In genomic region chr7:128274246-128274889, GRCh38 we compare ENCODE assay signal across 16 cellular contexts. TPM values are rescaled to one million over a fixed set of nuclear protein-coding genes. Genes with fewer than 3 reads are reported as not detected.
DNase-seq lines count a peak whose midpoint lies in the region; ATAC-seq, FAIRE-seq and TF ChIP-seq lines count a peak whose summit lies in the region.
"Had no signal": no experiment of that assay in that cellular context is flagged by ENCODE, and none has a peak within 500 bp of the region (broad histone marks: within the 10 kb centered on the region; RNA-seq: fewer than 3 reads in every experiment).

No MANE protein-coding gene starts in this region.

- H3K27me3 ChIP-seq in HepG2 (ENCODE audit: control insufficient read depth in 1 of 2, insufficient read depth in 2 of 2, low read length in 2 of 2): no peaks in the 10 kb centered on the region
- H3K27me3 ChIP-seq: BLaER1 had no signal

- peak overlapping the region; percentile 28 for H3K27ac ChIP-seq in HepG2 (ENCODE audit: extremely low read length, insufficient read depth, low read length)
- H3K27ac ChIP-seq: 22Rv1, BLaER1 had no signal

- H3K4me2 ChIP-seq in HepG2 (ENCODE audit: low read depth, low read length): peak overlapping the region; percentile 59
- H3K4me2 ChIP-seq: BLaER1 had no signal

- H3K79me2 ChIP-seq in HepG2 (ENCODE audit: insufficient read depth, low read length): no peaks in the 10 kb centered on the region

- H3K9me3 ChIP-seq in HepG2 (ENCODE audit: low read length): no peaks in the 10 kb centered on the region
- H3K9me3 ChIP-seq: Caco-2 had no signal

- no peak for TF ChIP-seq POLR2A in HepG2 (IDR thresholded peaks at IDR 0.05; ENCODE audit: insufficient read depth in 1 of 2, low read depth in 2 of 2, low read length in 2 of 2)

- TF ChIP-seq EP300 in HepG2 (IDR thresholded peaks at IDR 0.05; ENCODE audit: low read depth in 2 of 2, low read length in 2 of 2) (no peak), HepG2 (CRISPR knock-in tag; IDR thresholded peaks at IDR 0.05; ENCODE audit: borderline replicate concordance) (no peak)

- no peak for TF ChIP-seq RAD21 in HepG2 (CRISPR knock-in tag; IDR thresholded peaks at IDR 0.05)

- no peak overlapping the region for H2AFZ ChIP-seq in HepG2 (ENCODE audit: low read length)

- H3K4me1 ChIP-seq in HepG2 (ENCODE audit: insufficient read depth, low read length): peaks cover 25% of the 10 kb centered on the region
- H3K4me1 ChIP-seq: BLaER1, Caco-2 had no signal

- POLR2A ChIA-PET in HepG2 (lab: Yijun Ruan, JAX): interaction anchor here (1.0 kb wide), 1 partner anchor 69 kb away, joined by 4 read pairs; the partner anchor contains the start of gene RBM28

- TF ChIP-seq CTCF in HepG2 (CRISPR knock-in tag; IDR thresholded peaks at IDR 0.05): no peak

- peak; percentile 80 for ATAC-seq in HepG2

- WGBS in HepG2 (ENCODE audit: low lambda C conversion rate): 17% methylated on average over 4 of the region's 4 CpGs

- peak overlapping the region; percentile 12; the same call in 1 of the 2 replicates for H3K9ac ChIP-seq in HepG2 (ENCODE audit: insufficient read depth, low read depth, low read length)
- H3K9ac ChIP-seq: BLaER1 had no signal

- H4K20me1 ChIP-seq in HepG2 (ENCODE audit: insufficient read depth, low read length): no peaks in the 10 kb centered on the region
- H4K20me1 ChIP-seq: BLaER1 had no signal

- no peak overlapping the region; a peak in 1 of 6 replicates for H3K4me3 ChIP-seq in HepG2 (replicated peaks in 1 of 3; ENCODE audit: insufficient read depth in 1 of 3, low read depth in 2 of 3, low read length in 3 of 3)
- H3K4me3 ChIP-seq: BLaER1 had no signal

- intact Hi-C loops in HepG2 (cut with micrococcal nuclease; ENCODE audit: unreplicated experiment) (no loop called here), posterior vena cava (cut with DNase I) (no loop called here)

- CTCF ChIA-PET in HepG2 (lab: Yijun Ruan, JAX; ENCODE audit: low intra/inter-chr PET ratio, low total read pairs): no interaction called here

- H3K36me3 ChIP-seq in HepG2 (replicated peaks in 1 of 2; ENCODE audit: control insufficient read depth in 1 of 2, insufficient read depth in 2 of 2, low read length in 2 of 2): no peaks in the 10 kb centered on the region
- H3K36me3 ChIP-seq: BLaER1 had no signal

- DNase-seq in activated CD8-positive, alpha-beta memory T cell treated with anti-CD3 and anti-CD28 coated beads for 24 hours: peak; percentile 5
- DNase-seq in activated CD8-positive, alpha-beta memory T cell treated with anti-CD3 and anti-CD28 coated beads, Interleukin-2, amount 50 U/mL, for 4 hours: no peak
- DNase-seq in HepG2 (ENCODE audit: low spot score): no peak
- peak; percentile 42 for DNase-seq in posterior vena cava (ENCODE audit: low spot score)
- DNase-seq in RCC 7860 (ENCODE audit: low spot score): no peak
- DNase-seq in SKM-1 treated with dmso at 0.1 percent for 144 hours (lab: John Stamatoyannopoulos, UW; ENCODE audit: unreplicated experiment): no peak
- DNase-seq in pons (ENCODE audit: low spot score): no peak
- DNase-seq: Caco-2; CD8-positive, alpha-beta memory T cell; DMS53; GF-D8; IMR-90 had no signal

- BruUV-seq in HepG2 (replicated peaks; lab: Mats Ljungman, UMichigan): no TSS peak

- in situ Hi-C loops in HepG2 (cut with HindIII; ENCODE audit: extremely low pct_ligation_motif_present, low pct_unique_long_range_greater_than_20kb): no loop called here

- FAIRE-seq in HepG2 (lab: Jason Lieb, UNC) (no peak), RCC 7860 (lab: Jason Lieb, UNC) (no peak)
- FAIRE-seq: H54 had no signal

TF ChIP-seq in HepG2, 621 proteins besides CTCF, POLR2A, EP300 and RAD21:
- 0 out of 2 replicates have a peak, but pooled peaks have one; percentile 28 for TF ChIP-seq THAP8 (CRISPR knock-in tag; IDR thresholded peaks at IDR 0.05; ENCODE audit: borderline replicate concordance)
- no peak for TF ChIP-seq ZSCAN20 (CRISPR knock-in tag; IDR thresholded peaks at IDR 0.05; ENCODE audit: borderline replicate concordance)
- TF ChIP-seq KAT2B (IDR thresholded peaks at IDR 0.05; ENCODE audit: borderline replicate concordance, low read depth, low read length): no peak
- TF ChIP-seq SALL1 (CRISPR knock-in tag; IDR thresholded peaks at IDR 0.05): peak; percentile 53; the same call in 1 of the 2 replicates
- no peak for TF ChIP-seq SIN3B (IDR thresholded peaks at IDR 0.05; ENCODE audit: low read length)
- 0 out of 2 replicates have a peak, but pooled peaks have one; percentile 15 for TF ChIP-seq SP4 (CRISPR knock-in tag; IDR thresholded peaks at IDR 0.05)
- 0 out of 2 replicates have a peak, but pooled peaks have one; percentile 58 for TF ChIP-seq ZNF607 (CRISPR knock-in tag; IDR thresholded peaks at IDR 0.05; ENCODE audit: borderline replicate concordance)
- 0 out of 2 replicates have a peak, but pooled peaks have one; percentile 48 for TF ChIP-seq ZNF12 (CRISPR knock-in tag; IDR thresholded peaks at IDR 0.05)
- no peak for TF ChIP-seq SAP130 (CRISPR knock-in tag; IDR thresholded peaks at IDR 0.05; ENCODE audit: low read depth)
- TF ChIP-seq ZNF678 (CRISPR knock-in tag; IDR thresholded peaks at IDR 0.05): no peak
- TF ChIP-seq HIC2 (CRISPR knock-in tag; IDR thresholded peaks at IDR 0.05; ENCODE audit: low read depth): peak; percentile 76; the same call in 1 of the 2 replicates
- no peak for TF ChIP-seq RBAK (CRISPR knock-in tag; IDR thresholded peaks at IDR 0.05)
- TF ChIP-seq ZNF580 (CRISPR knock-in tag; IDR thresholded peaks at IDR 0.05; ENCODE audit: borderline replicate concordance, low read depth): no peak
- no peak for TF ChIP-seq TBL1XR1 (IDR thresholded peaks at IDR 0.05; ENCODE audit: borderline replicate concordance, low read length, partially characterized antibody)
- no peak for TF ChIP-seq ZNF280B (CRISPR knock-in tag; IDR thresholded peaks at IDR 0.05; ENCODE audit: borderline replicate concordance)
- no peak for TF ChIP-seq ZNF263 (CRISPR knock-in tag; IDR thresholded peaks at IDR 0.05)

RNA-seq across cellular contexts. Expression of gene LEP, which starts 33.3 kb away (rescaled TPM):
- not detected in 2 replicates for total RNA-seq in HepG2 (2016; rRNA removed; fragmentation: Illumina TruSeq; extraction: Trizol)
- not detected in 2 replicates for total RNA-seq in HepG2 (2016; cell fraction: cytosol; rRNA removed; fragmentation: Illumina TruSeq; extraction: Trizol; ENCODE audit: low read depth)
- not detected in 2 replicates for total RNA-seq in HepG2 (2016; cell fraction: insoluble cytoplasmic fraction; rRNA removed; fragmentation: Illumina TruSeq; extraction: Trizol)
- not detected in 2 replicates for total RNA-seq in HepG2 (2016; cell fraction: membrane; rRNA removed; fragmentation: Illumina TruSeq; extraction: Trizol)
- not detected in 2 replicates for total RNA-seq in HepG2 (2016; cell fraction: nucleus; rRNA removed; fragmentation: Illumina TruSeq; extraction: Trizol)
- polyA plus RNA-seq in HepG2 (2011; rRNA removed): 0.04 and 0.05 TPM in 2 replicates
- polyA plus RNA-seq in HepG2 (2011; cell fraction: cytosol; rRNA removed): 0.01 and 0.03 TPM in 2 replicates
- not detected in 2 replicates for polyA plus RNA-seq in HepG2 (2011; cell fraction: nucleus; rRNA removed)
- polyA plus RNA-seq in HepG2 (2012): 0.09 and 0.12 TPM in 2 replicates
- not detected in 2 replicates for polyA plus RNA-seq in HepG2 (2016; cell fraction: cytosol; fragmentation: Illumina TruSeq; extraction: Trizol; ENCODE audit: low read depth)
- not detected in 2 replicates for polyA plus RNA-seq in HepG2 (2016; cell fraction: insoluble cytoplasmic fraction; fragmentation: Illumina TruSeq; extraction: Trizol; ENCODE audit: low read depth)
- not detected in 2 replicates for polyA plus RNA-seq in HepG2 (2016; cell fraction: membrane; fragmentation: Illumina TruSeq; extraction: Trizol; ENCODE audit: low read depth)
- not detected in 2 replicates for polyA plus RNA-seq in HepG2 (2016; cell fraction: nucleus; fragmentation: Illumina TruSeq; extraction: Trizol; ENCODE audit: insufficient read depth, low read depth)
- polyA minus RNA-seq in HepG2 (2011; rRNA and poly(A)+ RNA removed; ENCODE audit: low replicate concordance): not detected in 2 replicates
- polyA minus RNA-seq in HepG2 (2011; cell fraction: cytosol; rRNA and poly(A)+ RNA removed): not detected in 2 replicates
- not detected in 2 replicates for polyA minus RNA-seq in HepG2 (2011; cell fraction: nucleus; rRNA and poly(A)+ RNA removed)
- 1 to 10 TPM; 1.5 to 5.2 TPM for total RNA-seq in posterior vena cava
- total RNA-seq: A673; Caco-2; CD8-positive, alpha-beta memory T cell; IMR-90 had no signal
- polyA plus RNA-seq: CD8-positive, alpha-beta memory T cell; IMR-90 had no signal

Comparison
In these comparisons a context has a peak if more than half of its experiments do, and no peak if none do; other contexts are left out.
1. DNase-seq: peak in activated CD8-positive, alpha-beta memory T cell treated with anti-CD3 and anti-CD28 coated beads for 24 hours (single experiment) and posterior vena cava (single experiment); none in activated CD8-positive, alpha-beta memory T cell treated with anti-CD3 and anti-CD28 coated beads, Interleukin-2, amount 50 U/mL, for 4 hours (single experiment), HepG2 (single experiment), RCC 7860 (single experiment), SKM-1 treated with dmso at 0.1 percent for 144 hours (single experiment) and pons (single experiment).